8 cellular contexts compared by ENCODE assay signal in genomic region chr19:18488403-18488723, GRCh38. TPM values are rescaled to one million over a fixed set of nuclear protein-coding genes. Genes with fewer than 3 reads are reported as not detected.
A peak's percentile ranks its signal among the peaks of the same experiment; 100 is the strongest.
DNase-seq lines count a peak whose midpoint lies in the region; ATAC-seq and TF ChIP-seq lines count a peak whose summit lies in the region.

No MANE protein-coding gene starts in this region.

- no peak overlapping the region for H3K9ac ChIP-seq in DND-41 (ENCODE audit: low read depth, low read length)
- no peak overlapping the region for H3K9ac ChIP-seq in SK-N-SH
- H3K9ac ChIP-seq in parathyroid adenoma, result no peak overlapping the region

- 92% methylated on average over 4 of the region's 6 CpGs for WGBS in SK-N-SH (ENCODE audit: low lambda C conversion rate)

- no peaks in the 10 kb centered on the region for H3K9me3 ChIP-seq in DND-41 (ENCODE audit: insufficient read depth, low read length, severe bottlenecking)
- no peaks in the 10 kb centered on the region for H3K9me3 ChIP-seq in SK-N-SH
- no peaks in the 10 kb centered on the region for H3K9me3 ChIP-seq in parathyroid adenoma (ENCODE audit: control insufficient read depth, low read length)

- H3K9me3 Mint-ChIP-seq in nephron progenitor cell, result no peaks in the 10 kb centered on the region

- no peaks in the 10 kb centered on the region for H3F3A ChIP-seq in SK-N-SH (replicated peaks; ENCODE audit: insufficient read depth)

- no peak overlapping the region for H3K27ac Mint-ChIP-seq in nephron progenitor cell

- H4K20me1 ChIP-seq in DND-41 (ENCODE audit: insufficient read depth, low read length) (peaks cover 92% of the 10 kb centered on the region), SK-N-SH (ENCODE audit: insufficient read depth) (peaks cover 90% of the 10 kb centered on the region)

- no peak overlapping the region for H3K4me3 Mint-ChIP-seq in nephron progenitor cell

- H3K4me2 ChIP-seq in DND-41 (ENCODE audit: insufficient read depth, low read length) (no peak overlapping the region), SK-N-SH (no peak overlapping the region), parathyroid adenoma (ENCODE audit: low read length) (no peak overlapping the region)

- H3K36me3 Mint-ChIP-seq in nephron progenitor cell (ENCODE audit: low read depth), result no peaks in the 10 kb centered on the region

- H3K27ac ChIP-seq in DND-41 (ENCODE audit: low read length) (no peak overlapping the region), SK-N-SH (ENCODE audit: low read depth in 2 of 2, low read length in 1 of 2) (no peak overlapping the region), parathyroid adenoma (no peak overlapping the region)

- H3K4me1 Mint-ChIP-seq in nephron progenitor cell, result peaks cover 68% of the 10 kb centered on the region

- H3K4me1 ChIP-seq in DND-41 (ENCODE audit: insufficient read depth, low read length), result no peaks in the 10 kb centered on the region
- peaks cover 14 to 49% of the 10 kb centered on the region in 2 experiments; a peak in 2 of 4 replicates for H3K4me1 ChIP-seq in SK-N-SH (ENCODE audit: control insufficient read depth in 1 of 2, insufficient read depth in 2 of 2, low read depth in 1 of 2, low read length in 1 of 2)
- peaks cover 28% of the 10 kb centered on the region for H3K4me1 ChIP-seq in parathyroid adenoma

- CTCF ChIA-PET in SK-N-SH (lab: Yijun Ruan, JAX), result interaction anchor here (0.7 to 4.7 kb wide), 21 partner anchors 8 to 367 kb away, joined by 3 to 29 read pairs (median 7); partner anchors contain the start of genes ELL, FKBP8, KXD1 and REX1BD

- H3K27me3 ChIP-seq in DND-41 (ENCODE audit: insufficient read depth, low read length, poor library complexity) (no peaks in the 10 kb centered on the region), SK-N-SH (ENCODE audit: insufficient read depth) (no peaks in the 10 kb centered on the region), parathyroid adenoma (ENCODE audit: control insufficient read depth, insufficient read depth, low read length) (no peaks in the 10 kb centered on the region)

- DNase-seq in DND-41, result no peak
- DNase-seq in SK-N-SH, result peak; percentile 62
- no peak for DNase-seq in fibroblast of mammary gland (ENCODE audit: low read depth)
- no peak for DNase-seq in nephron progenitor cell
- DNase-seq in GDM1 (lab: John Stamatoyannopoulos, UW), result no peak

- H3K4me3 ChIP-seq in DND-41 (ENCODE audit: low read depth in 1 of 2, low read length in 2 of 2), result no peak overlapping the region
- no peak overlapping the region for H3K4me3 ChIP-seq in SK-N-SH (ENCODE audit: low read depth in 2 of 2, low read length in 1 of 2)
- no peak overlapping the region for H3K4me3 ChIP-seq in fibroblast of mammary gland (ENCODE audit: control insufficient read depth, low read depth, low read length)
- no peak overlapping the region for H3K4me3 ChIP-seq in parathyroid adenoma (ENCODE audit: low read depth, low read length)

- peaks cover 9% of the 10 kb centered on the region for H3K27me3 Mint-ChIP-seq in nephron progenitor cell (ENCODE audit: low read depth, poor library complexity)

- TF ChIP-seq EP300 in SK-N-SH (IDR thresholded peaks at IDR 0.05; ENCODE audit: borderline replicate concordance in 1 of 2, low read depth in 1 of 2, low read length in 1 of 2), result no peak

- H3K36me3 ChIP-seq in DND-41 (ENCODE audit: insufficient read depth, low read length) (no peaks in the 10 kb centered on the region), SK-N-SH (replicated peaks in 1 of 2; ENCODE audit: control insufficient read depth in 1 of 2, insufficient read depth in 2 of 2, low read length in 1 of 2) (no peaks in the 10 kb centered on the region), parathyroid adenoma (ENCODE audit: control insufficient read depth, insufficient read depth, low read length) (no peaks in the 10 kb centered on the region)

- TF ChIP-seq CTCF in DND-41 (IDR thresholded peaks at IDR 0.05; ENCODE audit: borderline replicate concordance, extremely low read depth, low read length, poor library complexity, severe bottlenecking), result no peak
- peak; percentile 19; the same call in 1 of the 2 replicates for TF ChIP-seq CTCF in SK-N-SH (IDR thresholded peaks at IDR 0.05)
- peak; percentile 10 for TF ChIP-seq CTCF in fibroblast of mammary gland (conservative IDR thresholded peaks at IDR 0.05; ENCODE audit: control insufficient read depth, insufficient read depth, low read depth, low read length)
- TF ChIP-seq CTCF in parathyroid adenoma (IDR thresholded peaks at IDR 0.05), result peak; percentile 19
- no peak for TF ChIP-seq CTCF in nephron progenitor cell (IDR thresholded peaks at IDR 0.05)

- TF ChIP-seq RAD21 in SK-N-SH (IDR thresholded peaks at IDR 0.05; ENCODE audit: low read length), result no peak

- no peaks in the 10 kb centered on the region for H3K9me2 ChIP-seq in SK-N-SH

- H2AFZ ChIP-seq in DND-41 (ENCODE audit: low read depth, low read length) (no peak overlapping the region), SK-N-SH (ENCODE audit: low read depth) (no peak overlapping the region), parathyroid adenoma (no peak overlapping the region)

- peak; percentile 58; the same call in 1 of the 3 replicates for ATAC-seq in DND-41 (ENCODE audit: insufficient read depth, low read depth)
- ATAC-seq in GM21529 (IDR thresholded peaks at IDR 0.05; ENCODE audit: unreplicated experiment), result no peak
- ATAC-seq in HG03378 (IDR thresholded peaks at IDR 0.05; ENCODE audit: unreplicated experiment), result no peak

- POLR2A ChIA-PET in SK-N-SH (lab: Yijun Ruan, JAX), result interaction anchor here (1.9 kb wide), 1 partner anchor 83 kb away, joined by 10 read pairs; the partner anchor contains the start of gene UBA52

- H3K79me2 ChIP-seq in DND-41 (ENCODE audit: insufficient read depth, low read length) (peaks cover 90% of the 10 kb centered on the region), SK-N-SH (ENCODE audit: insufficient read depth) (peaks cover 86% of the 10 kb centered on the region), parathyroid adenoma (peaks cover 86% of the 10 kb centered on the region)

TF ChIP-seq in SK-N-SH, 30 proteins besides CTCF, POLR2A, EP300 and RAD21 (continues in another document):
- TF ChIP-seq RCOR1 (IDR thresholded peaks at IDR 0.05; ENCODE audit: low read length) (no peak), RXRA (IDR thresholded peaks at IDR 0.05; ENCODE audit: borderline replicate concordance, low read depth) (no peak), ZBTB33 (IDR thresholded peaks at IDR 0.05; ENCODE audit: borderline replicate concordance, low read depth) (no peak), NRF1 (IDR thresholded peaks at IDR 0.05; ENCODE audit: low read depth, low read length) (no peak), TAF1 (IDR thresholded peaks at IDR 0.05; ENCODE audit: borderline replicate concordance, low read depth, low read length) (no peak), NFIC (IDR thresholded peaks at IDR 0.05; ENCODE audit: borderline replicate concordance) (no peak), YY1 (IDR thresholded peaks at IDR 0.05; ENCODE audit: low read depth) (no peak), IRF3 (IDR thresholded peaks at IDR 0.05; ENCODE audit: low read depth, low read length) (no peak), RFX5 (IDR thresholded peaks at IDR 0.05; ENCODE audit: low read length) (no peak)
- TF ChIP-seq, protein P1, sequence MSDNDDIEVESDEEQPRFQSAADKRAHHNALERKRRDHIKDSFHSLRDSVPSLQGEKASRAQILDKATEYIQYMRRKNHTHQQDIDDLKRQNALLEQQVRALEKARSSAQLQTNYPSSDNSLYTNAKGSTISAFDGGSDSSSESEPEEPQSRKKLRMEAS (IDR thresholded peaks at IDR 0.05; ENCODE audit: low read depth), result no peak
- TF ChIP-seq, protein P2, sequence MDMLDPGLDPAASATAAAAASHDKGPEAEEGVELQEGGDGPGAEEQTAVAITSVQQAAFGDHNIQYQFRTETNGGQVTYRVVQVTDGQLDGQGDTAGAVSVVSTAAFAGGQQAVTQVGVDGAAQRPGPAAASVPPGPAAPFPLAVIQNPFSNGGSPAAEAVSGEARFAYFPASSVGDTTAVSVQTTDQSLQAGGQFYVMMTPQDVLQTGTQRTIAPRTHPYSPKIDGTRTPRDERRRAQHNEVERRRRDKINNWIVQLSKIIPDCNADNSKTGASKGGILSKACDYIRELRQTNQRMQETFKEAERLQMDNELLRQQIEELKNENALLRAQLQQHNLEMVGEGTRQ (IDR thresholded peaks at IDR 0.05; ENCODE audit: borderline replicate concordance, low read depth, low read length), result no peak

RNA-seq across cellular contexts. Expression of gene ELL, which starts 33.5 kb away (rescaled TPM):
- polyA plus RNA-seq in SK-N-SH (2012; rRNA removed), result 3.6 and 7.4 TPM in 2 replicates
- 2.6 and 4.0 TPM in 2 replicates for polyA plus RNA-seq in SK-N-SH (2012; cell fraction: cytosol; rRNA removed)
- polyA plus RNA-seq in SK-N-SH (2012; cell fraction: nucleus; rRNA removed), result 13.5 and 16.6 TPM in 2 replicates

RNA-seq across cellular contexts. Expression of gene ISYNA1, which starts 50.4 kb away (rescaled TPM):
- polyA plus RNA-seq in SK-N-SH (2012; rRNA removed), result 48.0 and 49.4 TPM in 2 replicates
- 10.9 and 17.3 TPM in 2 replicates for polyA plus RNA-seq in SK-N-SH (2012; cell fraction: cytosol; rRNA removed)
- 216 and 280 TPM in 2 replicates for polyA plus RNA-seq in SK-N-SH (2012; cell fraction: nucleus; rRNA removed)

RNA-seq across cellular contexts. Expression of gene FKBP8, which starts 55.0 kb away (rescaled TPM):
- 227 and 273 TPM in 2 replicates for polyA plus RNA-seq in SK-N-SH (2012; rRNA removed)
- 115 and 179 TPM in 2 replicates for polyA plus RNA-seq in SK-N-SH (2012; cell fraction: cytosol; rRNA removed)
- polyA plus RNA-seq in SK-N-SH (2012; cell fraction: nucleus; rRNA removed), result 311 and 413 TPM in 2 replicates

Comparison
In these comparisons a context has a peak if more than half of its experiments do, and no peak if none do; other contexts are left out.
1. CTCF ChIP-seq: peak in SK-N-SH (single experiment), fibroblast of mammary gland (single experiment) and parathyroid adenoma (single experiment); none in DND-41 (single experiment) and nephron progenitor cell (single experiment).